Comparison of ENCODE assay signal across 8 cellular contexts in the genomic region with DNA sequence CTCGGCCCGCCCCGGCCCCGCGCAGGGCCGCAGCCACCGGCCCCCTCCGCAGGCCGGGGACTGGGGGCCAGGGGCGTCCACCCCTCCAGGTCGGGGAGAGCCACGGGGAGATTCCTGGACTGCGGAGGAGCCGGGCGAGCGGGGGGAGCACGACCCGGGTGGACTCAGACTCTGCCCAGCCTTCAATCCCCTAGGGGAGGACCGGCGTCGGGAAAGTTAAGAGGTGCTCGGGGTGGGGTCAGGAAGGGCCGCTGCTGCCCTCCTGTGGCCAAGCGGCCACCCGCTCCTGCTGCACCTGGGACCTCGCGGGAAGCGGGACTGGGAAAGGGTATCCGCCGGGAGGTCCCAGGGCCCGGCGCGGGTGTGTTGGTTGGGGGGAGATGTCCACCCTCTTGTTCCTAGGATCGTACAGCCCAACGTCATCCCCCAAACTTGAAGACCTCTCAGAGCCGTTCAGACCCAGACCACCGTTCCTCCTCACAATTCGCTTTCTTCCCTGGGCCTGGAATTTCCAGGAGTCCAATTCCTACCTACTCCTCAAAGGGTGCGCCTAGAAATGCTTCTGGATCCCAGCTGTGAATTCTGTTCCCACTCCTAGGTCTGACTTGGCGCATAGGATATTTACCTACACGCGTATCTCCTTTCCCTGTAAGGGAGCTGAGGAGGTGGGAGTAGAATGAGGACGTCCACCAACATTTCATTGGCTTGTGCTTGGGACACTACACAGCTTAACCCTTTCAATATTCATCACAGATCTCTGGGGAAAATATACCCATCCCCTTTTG. TPM values are rescaled to one million over a fixed set of nuclear protein-coding genes. Genes with fewer than 3 reads are reported as not detected.
DNase-seq lines count a peak whose midpoint lies in the region; ATAC-seq, FAIRE-seq and TF ChIP-seq lines count a peak whose summit lies in the region.

No MANE protein-coding gene starts in this region.

- H3K4me1 ChIP-seq in HEK293 (ENCODE audit: control insufficient read depth, insufficient read depth, low read length) (peaks cover 5% of the 10 kb centered on the region), MM.1S (ENCODE audit: low read length) (peaks cover 4% of the 10 kb centered on the region; the same call in 1 of the 2 replicates), osteoblast (ENCODE audit: insufficient read depth, low read length) (peaks cover 39% of the 10 kb centered on the region)

- H3F3A ChIP-seq in MM.1S (ENCODE audit: insufficient read depth, low read length): no peaks in the 10 kb centered on the region

- DNase-seq in GM12865 (ENCODE audit: low read depth) (peak; percentile 88), MM.1S (peak; percentile 51), SKM-1 (lab: John Stamatoyannopoulos, UW; ENCODE audit: unreplicated experiment) (peak; percentile 82), Right ventricle myocardium superior (peak; percentile 92), osteoblast (ENCODE audit: insufficient read length, low spot score, missing footprints) (peak; percentile 99), urothelium cell line (ENCODE audit: low spot score) (peak; percentile 93)
- DNase-seq in activated naive CD8-positive, alpha-beta T cell treated with anti-CD3 and anti-CD28 coated beads, Interleukin-2, amount 50 U/mL, for 16 hours (ENCODE audit: low read depth, low spot score): peak; percentile 30

- H3K9me3 ChIP-seq in HEK293 (ENCODE audit: control insufficient read depth, insufficient read depth, low read depth, low read length) (no peaks in the 10 kb centered on the region), MM.1S (replicated peaks; ENCODE audit: insufficient read depth, low read length) (no peaks in the 10 kb centered on the region), osteoblast (ENCODE audit: low read depth, low read length) (no peaks in the 10 kb centered on the region)

- peak; percentile 84 for ATAC-seq in Right ventricle myocardium superior (ENCODE audit: poor library complexity)

- H3K4me3 ChIP-seq in GM12865 (ENCODE audit: low read depth, low read length) (peak overlapping the region; percentile 92), HEK293 (ENCODE audit: low read depth, low read length) (peak overlapping the region; percentile 80), MM.1S (ENCODE audit: low read length) (peak overlapping the region; percentile 50; the same call in 1 of the 2 replicates), osteoblast (ENCODE audit: insufficient read depth, low read length) (peak overlapping the region; percentile 93)

- POLR2A ChIA-PET in HEK293 (lab: Yijun Ruan, JAX): interaction anchor here (0.6 to 2.1 kb wide), 5 partner anchors 33 to 1844 kb away, joined by 3 to 8 read pairs (median 3); a partner anchor contains a TSS

- CTCF ChIA-PET in HEK293 (lab: Yijun Ruan, JAX): interaction anchor here (0.6 to 3.0 kb wide), 24 partner anchors 9 to 409 kb away, joined by 3 to 20 read pairs (median 6); a partner anchor contains a TSS

- peak overlapping the region; percentile 79; the same call in 1 of the 2 replicates for H3K27ac ChIP-seq in HEK293 (ENCODE audit: extremely low read depth, low read depth, low read length)
- H3K27ac ChIP-seq in MM.1S (ENCODE audit: low read length): no peak overlapping the region
- no peak overlapping the region for H3K27ac ChIP-seq in osteoblast (ENCODE audit: low read depth, low read length)

- H4K20me1 ChIP-seq in MM.1S (ENCODE audit: insufficient read depth, low read length): no peaks in the 10 kb centered on the region
- peaks cover 36% of the 10 kb centered on the region for H4K20me1 ChIP-seq in osteoblast (ENCODE audit: insufficient read depth, low read length)

- peak; percentile 91 for TF ChIP-seq CTCF in GM12865 (IDR thresholded peaks at IDR 0.05; ENCODE audit: insufficient read depth, low read depth, low read length, missing control alignments)
- TF ChIP-seq CTCF in HEK293 (tag by site-specific recombination; IDR thresholded peaks at IDR 0.05): peak; percentile 97
- TF ChIP-seq CTCF in MM.1S (IDR thresholded peaks at IDR 0.05; ENCODE audit: low read length): peak; percentile 57
- peak; percentile 88 for TF ChIP-seq CTCF in osteoblast (IDR thresholded peaks at IDR 0.05; ENCODE audit: extremely low read depth, low read depth, low read length)

- H3K36me3 ChIP-seq in HEK293 (ENCODE audit: control insufficient read depth in 2 of 2, insufficient read depth in 1 of 2, low read length in 2 of 2): peaks cover 0 to 24% of the 10 kb centered on the region in 2 experiments; a peak in 1 of 3 replicates
- H3K36me3 ChIP-seq in MM.1S (replicated peaks; ENCODE audit: insufficient read depth, low read length): no peaks in the 10 kb centered on the region
- peaks cover 20% of the 10 kb centered on the region for H3K36me3 ChIP-seq in osteoblast (ENCODE audit: insufficient read depth, low read length)

- H2AFZ ChIP-seq in MM.1S (ENCODE audit: low read length) (no peak overlapping the region), osteoblast (ENCODE audit: low read length) (peak overlapping the region; percentile 79)

- intact Hi-C loops in Right ventricle myocardium superior (cut with DNase I): loop anchor here (2.0 to 5.0 kb wide), 2 partner anchors 33 to 85 kb away; a partner anchor contains a TSS

- FAIRE-seq in urothelium cell line (lab: Jason Lieb, UNC): no peak

- H3K79me2 ChIP-seq in MM.1S (ENCODE audit: low read length) (no peaks in the 10 kb centered on the region), osteoblast (ENCODE audit: insufficient read depth, low read length) (peaks cover 50% of the 10 kb centered on the region)

- peaks cover 15% of the 10 kb centered on the region for H3K27me3 ChIP-seq in MM.1S (replicated peaks; ENCODE audit: insufficient read depth, low read length)
- H3K27me3 ChIP-seq in osteoblast (ENCODE audit: insufficient read depth, low read length): no peaks in the 10 kb centered on the region

- H3K9ac ChIP-seq in MM.1S (ENCODE audit: low read length): no peak overlapping the region

- no peaks in the 10 kb centered on the region for H3K9me2 ChIP-seq in MM.1S (replicated peaks; ENCODE audit: insufficient read depth, low read length)

- peak overlapping the region; percentile 29; the same call in 1 of the 2 replicates for H3K4me2 ChIP-seq in MM.1S (ENCODE audit: low read depth, low read length)
- peak overlapping the region; percentile 96 for H3K4me2 ChIP-seq in osteoblast (ENCODE audit: insufficient read depth, low read length)

TF ChIP-seq in HEK293, 187 proteins besides CTCF, POLR2A, EP300 and RAD21 (continues in another document):
- TF ChIP-seq ZNF121 (tag by site-specific recombination; IDR thresholded peaks at IDR 0.05): no peak
- peak; percentile 68; the same call in 1 of the 2 replicates for TF ChIP-seq ZNF600 (tag by site-specific recombination; IDR thresholded peaks at IDR 0.05)
- no peak for TF ChIP-seq ZNF19 (tag by site-specific recombination; IDR thresholded peaks at IDR 0.05; ENCODE audit: low read depth)
- peak; percentile 76 for TF ChIP-seq ZNF423 (tag by site-specific recombination; IDR thresholded peaks at IDR 0.05)
- TF ChIP-seq, protein P1, sequence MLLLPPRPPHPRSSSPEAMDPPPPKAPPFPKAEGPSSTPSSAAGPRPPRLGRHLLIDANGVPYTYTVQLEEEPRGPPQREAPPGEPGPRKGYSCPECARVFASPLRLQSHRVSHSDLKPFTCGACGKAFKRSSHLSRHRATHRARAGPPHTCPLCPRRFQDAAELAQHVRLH (tag by site-specific recombination; IDR thresholded peaks at IDR 0.05): peak; percentile 72; the same call in 1 of the 2 replicates
- peak; percentile 18; the same call in 1 of the 2 replicates for TF ChIP-seq KLF1 (tag by site-specific recombination; IDR thresholded peaks at IDR 0.05)
- no peak for TF ChIP-seq ZNF223 (tag by site-specific recombination; IDR thresholded peaks at IDR 0.05)
- 0 out of 2 replicates have a peak, but pooled peaks have one; percentile 12 for TF ChIP-seq ZNF10 (tag by site-specific recombination; IDR thresholded peaks at IDR 0.05)
- TF ChIP-seq ZNF544 (tag by site-specific recombination; IDR thresholded peaks at IDR 0.05): no peak
- TF ChIP-seq ZNF529 (tag by site-specific recombination; IDR thresholded peaks at IDR 0.05; ENCODE audit: insufficient replicate concordance): no peak
- TF ChIP-seq, protein P2, sequence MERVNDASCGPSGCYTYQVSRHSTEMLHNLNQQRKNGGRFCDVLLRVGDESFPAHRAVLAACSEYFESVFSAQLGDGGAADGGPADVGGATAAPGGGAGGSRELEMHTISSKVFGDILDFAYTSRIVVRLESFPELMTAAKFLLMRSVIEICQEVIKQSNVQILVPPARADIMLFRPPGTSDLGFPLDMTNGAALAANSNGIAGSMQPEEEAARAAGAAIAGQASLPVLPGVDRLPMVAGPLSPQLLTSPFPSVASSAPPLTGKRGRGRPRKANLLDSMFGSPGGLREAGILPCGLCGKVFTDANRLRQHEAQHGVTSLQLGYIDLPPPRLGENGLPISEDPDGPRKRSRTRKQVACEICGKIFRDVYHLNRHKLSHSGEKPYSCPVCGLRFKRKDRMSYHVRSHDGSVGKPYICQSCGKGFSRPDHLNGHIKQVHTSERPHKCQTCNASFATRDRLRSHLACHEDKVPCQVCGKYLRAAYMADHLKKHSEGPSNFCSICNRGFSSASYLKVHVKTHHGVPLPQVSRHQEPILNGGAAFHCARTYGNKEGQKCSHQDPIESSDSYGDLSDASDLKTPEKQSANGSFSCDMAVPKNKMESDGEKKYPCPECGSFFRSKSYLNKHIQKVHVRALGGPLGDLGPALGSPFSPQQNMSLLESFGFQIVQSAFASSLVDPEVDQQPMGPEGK (tag by site-specific recombination; IDR thresholded peaks at IDR 0.05): peak; percentile 77
- TF ChIP-seq, protein P3, sequence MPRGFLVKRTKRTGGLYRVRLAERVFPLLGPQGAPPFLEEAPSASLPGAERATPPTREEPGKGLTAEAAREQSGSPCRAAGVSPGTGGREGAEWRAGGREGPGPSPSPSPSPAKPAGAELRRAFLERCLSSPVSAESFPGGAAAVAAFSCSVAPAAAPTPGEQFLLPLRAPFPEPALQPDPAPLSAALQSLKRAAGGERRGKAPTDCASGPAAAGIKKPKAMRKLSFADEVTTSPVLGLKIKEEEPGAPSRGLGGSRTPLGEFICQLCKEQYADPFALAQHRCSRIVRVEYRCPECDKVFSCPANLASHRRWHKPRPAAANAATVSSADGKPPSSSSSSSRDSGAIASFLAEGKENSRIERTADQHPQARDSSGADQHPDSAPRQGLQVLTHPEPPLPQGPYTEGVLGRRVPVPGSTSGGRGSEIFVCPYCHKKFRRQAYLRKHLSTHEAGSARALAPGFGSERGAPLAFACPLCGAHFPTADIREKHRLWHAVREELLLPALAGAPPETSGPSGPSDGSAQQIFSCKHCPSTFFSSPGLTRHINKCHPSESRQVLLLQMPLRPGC (tag by site-specific recombination; IDR thresholded peaks at IDR 0.05): 0 out of 2 replicates have a peak, but pooled peaks have one; percentile 45
- TF ChIP-seq KLF9 (tag by site-specific recombination; IDR thresholded peaks at IDR 0.05; ENCODE audit: low read depth): no peak; the same call in none of the 2 replicates

RNA-seq across cellular contexts. Expression of a gene that starts 0.5 kb away (rescaled TPM):
- total RNA-seq in Right ventricle myocardium superior: 98.2 TPM
- total RNA-seq in osteoblast: 276 and 325 TPM in 2 replicates

RNA-seq across cellular contexts. Expression of a gene that starts 7.7 kb away (rescaled TPM):
- total RNA-seq in Right ventricle myocardium superior: 4.7 TPM
- 0.59 and 1.1 TPM in 2 replicates for total RNA-seq in osteoblast

RNA-seq across cellular contexts. Expression of a gene that starts 33.0 kb away (rescaled TPM):
- total RNA-seq in Right ventricle myocardium superior (10.4 TPM), osteoblast (35.1 and 38.7 TPM in 2 replicates)

Comparison
In these comparisons a context has a peak if more than half of its experiments do, and no peak if none do; other contexts are left out.
1. DNase-seq: peak in every context shown above with its lines; median percentile 99 in osteoblast; 93 in urothelium cell line; 92 in Right ventricle myocardium superior; 88 in GM12865; 82 in SKM-1; 51 in MM.1S; 30 in activated naive CD8-positive, alpha-beta T cell treated with anti-CD3 and anti-CD28 coated beads, Interleukin-2, amount 50 U/mL, for 16 hours.